ENCODE assay signal across 8 cellular contexts in genomic region chrX:39645059-39645895, GRCh38.
DNase-seq lines count a peak whose midpoint lies in the region; TF ChIP-seq lines count a peak whose summit lies in the region.

No MANE protein-coding gene starts in this region.

- H3K27ac ChIP-seq in Peyer's patch = peak overlapping the region in 2 of 4 donors; percentile 13 to 39

- H3K36me3 ChIP-seq in Peyer's patch = no peaks in the 10 kb centered on the region

- H3K9me3 ChIP-seq in Peyer's patch = no peaks in the 10 kb centered on the region

- TF ChIP-seq POLR2A in Peyer's patch (IDR thresholded peaks at IDR 0.05) = no peak

- H3K4me3 ChIP-seq in Peyer's patch (no peak overlapping the region), skeletal muscle cell (ENCODE audit: low read depth, low read length) (no peak overlapping the region)

- DNase-seq in EL (peak; percentile 54), Peyer's patch (peak in 2 of 3 donors; percentile 48 to 52), fibroblast of the conjunctiva (ENCODE audit: low read depth) (peak; percentile 78), skeletal muscle cell (ENCODE audit: low read depth) (peak; percentile 71), cerebellar cortex (ENCODE audit: low spot score) (no peak), NCI-H187 (lab: John Stamatoyannopoulos, UW) (no peak), iPS-NIHi7 (ENCODE audit: extremely low spot score) (no peak)
- no peak for DNase-seq in activated CD8-positive, alpha-beta memory T cell treated with anti-CD3 and anti-CD28 coated beads, Interleukin-2, amount 50 U/mL, for 48 hours

- TF ChIP-seq CTCF in Peyer's patch (IDR thresholded peaks at IDR 0.05) = no peak

- H3K4me1 ChIP-seq in Peyer's patch = no peaks in the 10 kb centered on the region

- no peaks in the 10 kb centered on the region for H3K27me3 ChIP-seq in Peyer's patch

Comparison
In these comparisons a context has a peak if more than half of its experiments do, and no peak if none do; other contexts are left out.
1. DNase-seq: peak in EL (single experiment), Peyer's patch (2 of 3), fibroblast of the conjunctiva (single experiment) and skeletal muscle cell (single experiment); none in activated CD8-positive, alpha-beta memory T cell treated with anti-CD3 and anti-CD28 coated beads, Interleukin-2, amount 50 U/mL, for 48 hours (single experiment), cerebellar cortex (single experiment), NCI-H187 (0 of 2) and iPS-NIHi7 (single experiment).